In the genomic region with DNA sequence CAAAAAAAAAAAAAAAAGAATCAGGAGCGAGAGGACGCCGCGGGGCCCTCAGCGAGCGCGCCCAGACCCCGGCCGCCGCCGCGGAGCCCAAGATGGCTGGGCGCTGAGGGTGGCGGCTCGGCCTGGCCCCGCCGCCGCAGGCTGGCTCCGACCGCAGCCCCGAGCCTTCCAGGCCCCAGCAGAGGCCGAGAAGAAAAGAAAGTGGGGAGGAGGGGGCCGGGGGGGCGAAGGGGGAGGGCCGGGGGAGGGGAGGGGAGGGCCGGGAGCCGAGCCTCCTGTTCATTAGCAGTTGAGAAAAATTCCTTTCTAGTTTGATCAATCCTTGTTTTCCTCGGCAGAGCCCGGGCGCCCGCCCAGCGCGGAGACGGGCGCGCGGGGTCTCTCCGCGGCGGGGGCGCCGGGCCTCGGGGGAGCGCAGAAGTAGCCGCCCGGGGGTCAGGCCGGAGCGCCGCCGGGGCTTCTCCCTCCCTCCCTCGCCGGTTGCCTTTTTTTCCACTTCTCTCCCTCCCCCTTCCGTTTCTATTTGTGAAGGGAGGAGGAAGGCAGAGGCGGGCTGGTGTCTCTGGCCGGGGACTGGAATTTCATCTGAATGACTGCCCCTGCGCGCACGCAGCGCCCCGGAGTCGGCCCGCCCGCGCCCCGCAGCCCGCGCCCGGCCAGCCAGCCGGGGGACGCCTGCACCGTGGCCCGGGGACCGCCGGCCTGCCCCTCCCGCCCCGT, we compare ENCODE assay signal across 8 cellular contexts. TPM values are rescaled to one million over a fixed set of nuclear protein-coding genes. Genes with fewer than 3 reads are reported as not detected.
DNase-seq lines count a peak whose midpoint lies in the region; ATAC-seq and TF ChIP-seq lines count a peak whose summit lies in the region.

No MANE protein-coding gene starts in this region.

- peak overlapping the region; percentile 98 for H2BK5ac ChIP-seq in mesenchymal stem cell (ENCODE audit: low read depth, low read length, poor library complexity, severe bottlenecking)

- H3K27me3 Mint-ChIP-seq in endodermal cell (ENCODE audit: insufficient read depth) = no peaks in the 10 kb centered on the region

- no peaks in the 10 kb centered on the region for H3K36me3 Mint-ChIP-seq in endodermal cell (ENCODE audit: low read depth)

- peak overlapping the region; percentile 93 for H4K91ac ChIP-seq in mesenchymal stem cell (ENCODE audit: low read length)

- ATAC-seq in GM18867 (IDR thresholded peaks at IDR 0.05; ENCODE audit: unreplicated experiment) (peak; percentile 1), GM21717 (IDR thresholded peaks at IDR 0.05; ENCODE audit: unreplicated experiment) (no peak)

- H2AK5ac ChIP-seq in mesenchymal stem cell (ENCODE audit: low read length, severe bottlenecking) = peak overlapping the region; percentile 69

- peak overlapping the region; percentile 85 for H3K9ac ChIP-seq in endodermal cell (ENCODE audit: extremely low read depth, low read length, poor library complexity, severe bottlenecking)
- peak overlapping the region; percentile 98 for H3K9ac ChIP-seq in mesenchymal stem cell (ENCODE audit: low read length)

- peaks cover 21% of the 10 kb centered on the region for H3K4me1 Mint-ChIP-seq in endodermal cell

- peak overlapping the region; percentile 85 for H3K4me3 Mint-ChIP-seq in endodermal cell

- H3K27me3 ChIP-seq in endodermal cell (ENCODE audit: control insufficient read depth, insufficient read depth, low read length, poor library complexity, severe bottlenecking) = no peaks in the 10 kb centered on the region
- H3K27me3 ChIP-seq in mesenchymal stem cell (ENCODE audit: control insufficient read depth in 1 of 2, insufficient read depth in 1 of 2, low read length in 2 of 2) = no peaks in the 10 kb centered on the region

- H3K23ac ChIP-seq in mesenchymal stem cell (ENCODE audit: low read length in 2 of 2) = peak overlapping the region; percentile 20 to 81

- H2BK12ac ChIP-seq in mesenchymal stem cell (ENCODE audit: low read length in 2 of 2) = peak overlapping the region in 1 of 2 experiments; percentile 76

- WGBS in endodermal cell (ENCODE audit: insufficient coverage in 1 of 2, insufficient read length in 1 of 2), 2 experiments = 0% methylated on average over 4 to 63 of the region's 76 CpGs
- WGBS in mesenchymal stem cell = 2% methylated on average over 32 of the region's 76 CpGs

- no peaks in the 10 kb centered on the region for H3K9me3 Mint-ChIP-seq in endodermal cell

- H3K14ac ChIP-seq in mesenchymal stem cell (ENCODE audit: low read length in 2 of 2) = peak overlapping the region in 1 of 2 experiments; percentile 91

- no peak overlapping the region for H2BK15ac ChIP-seq in mesenchymal stem cell (ENCODE audit: low read depth, poor library complexity, severe bottlenecking)

- peak overlapping the region; percentile 97 for H3K27ac Mint-ChIP-seq in endodermal cell

- DNase-seq in AG08395 (ENCODE audit: low spot score) (peak; percentile 66), NCI-H345 (lab: John Stamatoyannopoulos, UW) (peak; percentile 46), endodermal cell (peak; percentile 86), mesenchymal stem cell (peak; percentile 87)
- DNase-seq in activated CD4-positive, alpha-beta T cell treated with anti-CD3 and anti-CD28 coated beads, Interleukin-2, amount 50 U/mL, for 48 hours = peak; percentile 60 to 71
- DNase-seq in stimulated activated naive CD4-positive, alpha-beta T cell treated with Interleukin-2 at 50 U/mL for 16 hours (lab: John Stamatoyannopoulos, UW) = peak; percentile 48

- no peak for TF ChIP-seq CTCF in endodermal cell (conservative IDR thresholded peaks at IDR 0.05)

- H3K18ac ChIP-seq in mesenchymal stem cell (ENCODE audit: low read depth in 1 of 2, low read length in 2 of 2) = peak overlapping the region; percentile 92 to 99

- H3K4me1 ChIP-seq in endodermal cell (ENCODE audit: control insufficient read depth, insufficient read depth, low read length) (peaks cover 8% of the 10 kb centered on the region), mesenchymal stem cell (ENCODE audit: control insufficient read depth, insufficient read depth, low read depth, low read length) (peaks cover 21% of the 10 kb centered on the region)

- H3K27ac ChIP-seq in endodermal cell (ENCODE audit: low read depth, low read length) (peak overlapping the region; percentile 94), mesenchymal stem cell (ENCODE audit: low read length, poor library complexity, severe bottlenecking) (peak overlapping the region; percentile 95)

- H3K36me3 ChIP-seq in endodermal cell (ENCODE audit: control insufficient read depth, insufficient read depth, low read length) (no peaks in the 10 kb centered on the region), mesenchymal stem cell (ENCODE audit: control insufficient read depth in 1 of 2, insufficient read depth in 2 of 2, low read depth in 1 of 2, low read length in 2 of 2) (peaks cover 16 to 31% of the 10 kb centered on the region in 2 experiments)

- H3K9me3 ChIP-seq in endodermal cell (ENCODE audit: control insufficient read depth, low read length) (no peaks in the 10 kb centered on the region), mesenchymal stem cell (ENCODE audit: control insufficient read depth, low read length) (no peaks in the 10 kb centered on the region)

- peak overlapping the region; percentile 82 for H3K4me2 ChIP-seq in mesenchymal stem cell (ENCODE audit: low read length, poor library complexity, severe bottlenecking)

- peak overlapping the region; percentile 58 for H4K8ac ChIP-seq in mesenchymal stem cell (ENCODE audit: low read length)

- H3K4me3 ChIP-seq in endodermal cell (ENCODE audit: low read length) (peak overlapping the region; percentile 82), mesenchymal stem cell (ENCODE audit: insufficient read depth in 1 of 2, low read depth in 1 of 2, low read length in 2 of 2) (peak overlapping the region; percentile 79 to 95)

- H2BK120ac ChIP-seq in mesenchymal stem cell (ENCODE audit: low read depth, low read length) = peak overlapping the region; percentile 93

- no peak overlapping the region for H2AFZ ChIP-seq in mesenchymal stem cell (ENCODE audit: low read depth, low read length)

- peak overlapping the region; percentile 79 to 98 for H3K4ac ChIP-seq in mesenchymal stem cell (ENCODE audit: low read depth in 1 of 2, low read length in 2 of 2)

- H3K79me1 ChIP-seq in mesenchymal stem cell (replicated peaks; ENCODE audit: low read length, poor library complexity, severe bottlenecking) = no peaks in the 10 kb centered on the region

RNA-seq across cellular contexts. Expression of gene TRIM8, which starts 0.8 kb away (rescaled TPM):
- total RNA-seq in endodermal cell = 10 to 100 TPM; 27.7 to 32.7 TPM
- 55.6 TPM for polyA plus RNA-seq in endodermal cell (2013, experiment 1 of 2)
- polyA plus RNA-seq in endodermal cell (2013, experiment 2 of 2) = 46.3 TPM
- 113 TPM for polyA plus RNA-seq in mesenchymal stem cell (2013, experiment 1 of 2)
- polyA plus RNA-seq in mesenchymal stem cell (2013, experiment 2 of 2) = 115 TPM
